In the genomic region with DNA sequence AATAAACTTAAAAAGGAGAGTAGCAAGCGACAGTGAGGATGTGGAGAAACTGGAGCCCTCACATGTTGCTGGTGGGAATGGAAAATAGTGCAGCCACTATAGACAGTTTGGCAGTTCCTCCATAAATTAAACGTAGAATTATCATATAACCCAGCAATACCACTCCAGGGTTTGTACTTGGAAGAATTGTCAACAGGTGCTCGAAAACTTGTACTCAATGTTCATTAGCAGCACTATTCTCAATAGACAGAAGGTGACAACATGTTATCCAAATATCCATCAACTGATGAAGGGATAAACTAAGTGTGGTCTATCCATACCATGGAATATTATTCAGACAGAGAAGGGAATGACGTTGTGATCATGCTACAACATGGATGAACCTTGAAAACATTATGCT, we compare ENCODE assay signal across 35 cellular contexts.
"Had no signal": no experiment of that assay in that cellular context is flagged by ENCODE, and none has a peak within 500 bp of the region (broad histone marks: within the 10 kb centered on the region; RNA-seq: fewer than 3 reads in every experiment).

No MANE protein-coding gene starts in this region.

- DNase-seq: Karpas-422, Kasumi-1, KG1, MG63, MM.1S, MV-4-11, NCI-H1048, NCI-H1092, NCI-H1092 treated with DMSO at 0.1 percent for 48 hours, NCI-H1105, NCI-H1105 treated with DMSO at 0.1 percent for 48 hours, NCI-H1417, NCI-H1417 treated with DMSO at 0.1 percent for 48 hours, NCI-H1436, NCI-H1436 treated with DMSO at 0.1 percent for 48 hours, NCI-H146, NCI-H1694, NCI-H1694 treated with DMSO at 0.1 percent for 48 hours, NCI-H187, NCI-H187 treated with DMSO at 0.1 percent for 48 hours, NCI-H1930, NCI-H2029, NCI-H2029 treated with DMSO at 0.1 percent for 48 hours, NCI-H2081, NCI-H2081 treated with DMSO at 0.1 percent for 48 hours, NCI-H2107, NCI-H2171, NCI-H2171 treated with DMSO at 0.1 percent for 48 hours, NCI-H2227 treated with DMSO at 0.1 percent for 48 hours, NCI-H226, NCI-H345, NCI-H446, NCI-H446 treated with DMSO at 0.1 percent for 48 hours, NCI-H510A had no signal

- H3K4me3 ChIP-seq: MG63 had no signal

- H3K27ac ChIP-seq: KMS-11 had no signal

- H3K9ac ChIP-seq: KMS-11 had no signal

- H3K36me3 ChIP-seq: MG63 had no signal

- H3K9me3 ChIP-seq: MG63 had no signal
